Comparison of ENCODE assay signal across 9 cellular contexts in the genomic region with DNA sequence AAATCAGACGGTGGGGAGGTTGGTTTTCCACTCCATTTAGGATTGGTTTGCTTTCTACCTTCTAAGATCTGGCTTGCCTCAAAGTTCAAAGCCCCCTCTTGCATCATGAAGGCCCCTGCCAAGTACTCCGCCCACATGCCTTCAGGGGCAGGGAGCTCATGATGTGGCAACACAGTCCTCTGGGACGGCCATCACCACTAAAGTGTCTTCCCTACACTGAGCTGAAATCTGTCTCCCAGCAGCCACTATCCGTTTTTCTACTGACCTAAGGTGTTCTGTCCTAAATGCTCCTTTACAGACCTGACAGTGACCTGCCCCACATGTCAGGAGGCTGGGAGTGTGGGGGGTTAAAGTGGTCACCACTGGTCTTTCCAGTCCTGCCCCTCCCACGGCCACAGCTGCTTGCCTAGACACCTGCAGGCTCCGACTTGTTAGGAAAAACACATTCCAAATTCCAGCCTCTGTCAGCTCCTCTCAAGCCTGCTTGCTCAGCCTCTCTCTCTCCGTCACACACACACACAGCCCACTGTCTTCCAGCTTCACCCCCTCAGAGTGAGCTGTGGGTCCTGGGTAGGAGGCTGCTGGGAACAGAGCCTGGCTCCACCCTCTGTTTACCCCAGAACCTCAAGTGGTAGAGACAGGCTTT. TPM values are rescaled to one million over a fixed set of nuclear protein-coding genes. Genes with fewer than 3 reads are reported as not detected.
DNase-seq lines count a peak whose midpoint lies in the region; ATAC-seq and TF ChIP-seq lines count a peak whose summit lies in the region.
"Had no signal": no experiment of that assay in that cellular context is flagged by ENCODE, and none has a peak within 500 bp of the region (broad histone marks: within the 10 kb centered on the region; RNA-seq: fewer than 3 reads in every experiment).

No MANE protein-coding gene starts in this region.

- H3K36me3 ChIP-seq in mesodermal cell (ENCODE audit: control insufficient read depth, insufficient read depth, low read length): peaks cover 13% of the 10 kb centered on the region

- no peaks in the 10 kb centered on the region for H3K9me3 Mint-ChIP-seq in stimulated activated naive CD8-positive, alpha-beta T cell treated with anti-CD3 and anti-CD28 coated beads, Interleukin-15, amount 100 ng/mL, for 72 hours
- H3K9me3 Mint-ChIP-seq in activated CD4-positive, alpha-beta memory T cell treated with anti-CD3 and anti-CD28 coated beads for 36 hours: no peaks in the 10 kb centered on the region
- H3K9me3 Mint-ChIP-seq: stimulated activated effector memory CD8-positive, alpha-beta T cell treated with anti-CD3 and anti-CD28 coated beads, Interleukin-12 subunit alpha, Interleukin-12 subunit beta, amount 100 ng/mL, for 72 hours had no signal

- H3K4me3 ChIP-seq in mesodermal cell (ENCODE audit: extremely low read depth, insufficient read depth, low read length, poor library complexity, severe bottlenecking) (no peak overlapping the region), lower leg skin (ENCODE audit: low read depth, poor library complexity, severe bottlenecking) (no peak overlapping the region)

- CTCF ChIA-PET in activated CD4-positive, alpha-beta memory T cell treated with anti-CD3 and anti-CD28 coated beads for 36 hours (lab: Charles Lee): no interaction called here

- no peak for TF ChIP-seq CTCF in lower leg skin (IDR thresholded peaks at IDR 0.05)

- H3K4me1 Mint-ChIP-seq in stimulated activated naive CD8-positive, alpha-beta T cell treated with anti-CD3 and anti-CD28 coated beads, Interleukin-15, amount 100 ng/mL, for 72 hours: no peaks in the 10 kb centered on the region
- H3K4me1 Mint-ChIP-seq in activated CD4-positive, alpha-beta memory T cell treated with anti-CD3 and anti-CD28 coated beads for 36 hours (ENCODE audit: low read depth): no peaks in the 10 kb centered on the region

- no peak for ATAC-seq in stimulated activated naive CD8-positive, alpha-beta T cell treated with anti-CD3 and anti-CD28 coated beads, Interleukin-15, amount 100 ng/mL, for 72 hours
- no peak for ATAC-seq in stimulated activated naive CD8-positive, alpha-beta T cell treated with anti-CD3 and anti-CD28 coated beads, Interleukin-15, Interleukin-2, amounts not matched to agents 100 U/mL and 50 U/mL, for 24 hours
- ATAC-seq: stimulated activated effector memory CD8-positive, alpha-beta T cell treated with anti-CD3 and anti-CD28 coated beads, Interleukin-12 subunit alpha, Interleukin-12 subunit beta, amount 100 ng/mL, for 72 hours had no signal

- 67 to 70% methylated on average over 2 to 3 of the region's 7 CpGs for WGBS in mesodermal cell (ENCODE audit: insufficient coverage in 2 of 2), 2 experiments
- WGBS in lower leg skin, 2 donors: 30 to 41% methylated on average over 7 of the region's 7 CpGs

- H3K27ac Mint-ChIP-seq in stimulated activated naive CD8-positive, alpha-beta T cell treated with anti-CD3 and anti-CD28 coated beads, Interleukin-15, amount 100 ng/mL, for 72 hours: peak overlapping the region; percentile 27 to 43
- H3K27ac Mint-ChIP-seq in activated CD4-positive, alpha-beta memory T cell treated with anti-CD3 and anti-CD28 coated beads for 36 hours: no peak overlapping the region
- H3K27ac Mint-ChIP-seq: stimulated activated effector memory CD8-positive, alpha-beta T cell treated with anti-CD3 and anti-CD28 coated beads, Interleukin-12 subunit alpha, Interleukin-12 subunit beta, amount 100 ng/mL, for 72 hours had no signal

- no peak overlapping the region for H3K4me3 Mint-ChIP-seq in stimulated activated naive CD8-positive, alpha-beta T cell treated with anti-CD3 and anti-CD28 coated beads, Interleukin-15, amount 100 ng/mL, for 72 hours
- H3K4me3 Mint-ChIP-seq in activated CD4-positive, alpha-beta memory T cell treated with anti-CD3 and anti-CD28 coated beads for 36 hours: no peak overlapping the region
- H3K4me3 Mint-ChIP-seq: stimulated activated effector memory CD8-positive, alpha-beta T cell treated with anti-CD3 and anti-CD28 coated beads, Interleukin-12 subunit alpha, Interleukin-12 subunit beta, amount 100 ng/mL, for 72 hours had no signal

- peaks cover 77% of the 10 kb centered on the region for H3K4me1 ChIP-seq in mesodermal cell (ENCODE audit: control insufficient read depth, insufficient read depth, low read length, poor library complexity, severe bottlenecking)

- TF ChIP-seq POLR2A in lower leg skin (IDR thresholded peaks at IDR 0.05): no peak

- DNase-seq in stimulated activated naive CD8-positive, alpha-beta T cell treated with anti-CD3 and anti-CD28 coated beads, Interleukin-15, amount 100 ng/mL, for 72 hours: no peak
- no peak for DNase-seq in stimulated activated naive CD8-positive, alpha-beta T cell treated with anti-CD3 and anti-CD28 coated beads, Interleukin-15, Interleukin-2, amounts not matched to agents 100 U/mL and 50 U/mL, for 24 hours
- peak in 53 of 61 donors; percentile 24 to 97 (median 73) for DNase-seq in caudate nucleus (lab: John Stamatoyannopoulos, UW)
- no peak for DNase-seq in activated CD4-positive, alpha-beta memory T cell treated with anti-CD3 and anti-CD28 coated beads for 36 hours
- no peak for DNase-seq in activated gamma-delta T cell (lab: John Stamatoyannopoulos, UW)
- no peak for DNase-seq in lower leg skin (ENCODE audit: low spot score in 2 of 2)
- DNase-seq in RPMI8226: no peak

- no peaks in the 10 kb centered on the region for H3K36me3 Mint-ChIP-seq in activated CD4-positive, alpha-beta memory T cell treated with anti-CD3 and anti-CD28 coated beads for 36 hours
- H3K36me3 Mint-ChIP-seq: stimulated activated effector memory CD8-positive, alpha-beta T cell treated with anti-CD3 and anti-CD28 coated beads, Interleukin-12 subunit alpha, Interleukin-12 subunit beta, amount 100 ng/mL, for 72 hours had no signal

- intact Hi-C loops in activated CD4-positive, alpha-beta memory T cell treated with anti-CD3 and anti-CD28 coated beads for 36 hours (cut with micrococcal nuclease): no loop called here
- intact Hi-C loops in lower leg skin (cut with DNase I; ENCODE audit: low total_unique reads): no loop called here

- POLR2A ChIA-PET in activated CD4-positive, alpha-beta memory T cell treated with anti-CD3 and anti-CD28 coated beads for 36 hours (lab: Charles Lee): no interaction called here

- H3K27me3 Mint-ChIP-seq in stimulated activated naive CD8-positive, alpha-beta T cell treated with anti-CD3 and anti-CD28 coated beads, Interleukin-15, amount 100 ng/mL, for 72 hours: no peaks in the 10 kb centered on the region
- H3K27me3 Mint-ChIP-seq in activated CD4-positive, alpha-beta memory T cell treated with anti-CD3 and anti-CD28 coated beads for 36 hours: no peaks in the 10 kb centered on the region

- no peaks in the 10 kb centered on the region for H3K9me3 ChIP-seq in mesodermal cell (ENCODE audit: control insufficient read depth, low read length)

- H3K27ac ChIP-seq in caudate nucleus (ENCODE audit: low read depth, low read length) (peak overlapping the region; percentile 93), mesodermal cell (ENCODE audit: low read depth, low read length, severe bottlenecking) (peak overlapping the region; percentile 81)

RNA-seq across cellular contexts. Expression of a gene that starts 44.9 kb away (rescaled TPM):
- polyA plus RNA-seq in mesodermal cell (2013, experiment 1 of 2): 16.0 TPM
- 15.2 TPM for polyA plus RNA-seq in mesodermal cell (2013, experiment 2 of 2)
- 1 to 10 TPM; 1.1 to 1.2 TPM for total RNA-seq in activated CD4-positive, alpha-beta memory T cell treated with anti-CD3 and anti-CD28 coated beads for 36 hours
- total RNA-seq in lower leg skin: 10 to 100 TPM; 27.6 to 42.6 (median 34.5) TPM

Comparison
In these comparisons a context has a peak if more than half of its experiments do, and no peak if none do; other contexts are left out.
1. DNase-seq: peak in caudate nucleus (53 of 61); none in stimulated activated naive CD8-positive, alpha-beta T cell treated with anti-CD3 and anti-CD28 coated beads, Interleukin-15, amount 100 ng/mL, for 72 hours (0 of 2), stimulated activated naive CD8-positive, alpha-beta T cell treated with anti-CD3 and anti-CD28 coated beads, Interleukin-15, Interleukin-2, amounts not matched to agents 100 U/mL and 50 U/mL, for 24 hours (single experiment), activated CD4-positive, alpha-beta memory T cell treated with anti-CD3 and anti-CD28 coated beads for 36 hours (single experiment), activated gamma-delta T cell (single experiment), lower leg skin (0 of 2) and RPMI8226 (single experiment).
2. RNA of a gene that starts 44.9 kb away (total RNA-seq): 27.6 to 42.6 TPM in lower leg skin; 1.1 to 1.2 TPM in activated CD4-positive, alpha-beta memory T cell treated with anti-CD3 and anti-CD28 coated beads for 36 hours; every median in the first group is over 10 times any median in the second.